ENCODE assay signal across 13 cellular contexts in the genomic region with DNA sequence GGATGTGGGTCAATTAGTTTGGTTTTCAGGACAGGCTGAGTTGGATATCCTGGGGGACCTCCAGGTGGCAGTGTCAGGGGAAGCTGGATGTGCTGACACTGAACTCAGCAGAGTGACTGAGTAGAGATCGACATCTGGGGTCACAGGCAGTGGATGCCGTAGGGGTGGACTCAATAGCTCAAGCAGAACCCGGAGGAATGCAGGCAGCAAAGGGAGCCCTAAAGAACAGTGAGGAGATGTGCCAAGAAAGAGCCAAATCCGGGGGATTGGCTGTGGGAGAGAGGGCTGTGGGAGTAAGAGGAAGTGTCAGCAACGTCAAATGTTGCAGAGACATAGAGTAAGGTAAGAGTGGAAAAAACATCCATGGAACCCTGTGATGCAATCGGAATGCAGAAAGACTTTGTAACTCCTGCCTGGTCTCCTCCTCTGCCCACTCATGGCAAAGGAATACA. TPM values are rescaled to one million over a fixed set of nuclear protein-coding genes. Genes with fewer than 3 reads are reported as not detected.
DNase-seq lines count a peak whose midpoint lies in the region; ATAC-seq and TF ChIP-seq lines count a peak whose summit lies in the region.
"Had no signal": no experiment of that assay in that cellular context is flagged by ENCODE, and none has a peak within 500 bp of the region (broad histone marks: within the 10 kb centered on the region; RNA-seq: fewer than 3 reads in every experiment).

No MANE protein-coding gene starts in this region.

- H3K27ac ChIP-seq in naive thymus-derived CD4-positive, alpha-beta T cell (ENCODE audit: low read depth, low read length): no peak overlapping the region
- H3K27ac ChIP-seq: heart left ventricle had no signal

- no peak overlapping the region for H3K4me3 Mint-ChIP-seq in stimulated activated naive CD8-positive, alpha-beta T cell treated with anti-CD3 and anti-CD28 coated beads, Interleukin-15, Interleukin-2, amounts not matched to agents 100 ng/mL and 50 ng/mL, for 24 hours
- H3K4me3 Mint-ChIP-seq in stimulated activated naive CD8-positive, alpha-beta T cell treated with anti-CD3 and anti-CD28 coated beads, Interleukin-15, amount 100 ng/mL, for 72 hours: no peak overlapping the region
- H3K4me3 Mint-ChIP-seq in naive thymus-derived CD4-positive, alpha-beta T cell: no peak overlapping the region

- POLR2A ChIA-PET in naive thymus-derived CD4-positive, alpha-beta T cell (lab: Charles Lee): no interaction called here

- no peaks in the 10 kb centered on the region for H3K9me3 Mint-ChIP-seq in stimulated activated naive CD8-positive, alpha-beta T cell treated with anti-CD3 and anti-CD28 coated beads, Interleukin-15, Interleukin-2, amounts not matched to agents 100 ng/mL and 50 ng/mL, for 24 hours
- no peaks in the 10 kb centered on the region for H3K9me3 Mint-ChIP-seq in stimulated activated naive CD8-positive, alpha-beta T cell treated with anti-CD3 and anti-CD28 coated beads, Interleukin-15, amount 100 ng/mL, for 72 hours
- no peaks in the 10 kb centered on the region for H3K9me3 Mint-ChIP-seq in naive thymus-derived CD4-positive, alpha-beta T cell

- no peaks in the 10 kb centered on the region for H3K36me3 Mint-ChIP-seq in stimulated activated naive CD8-positive, alpha-beta T cell treated with anti-CD3 and anti-CD28 coated beads, Interleukin-15, Interleukin-2, amounts not matched to agents 100 ng/mL and 50 ng/mL, for 24 hours (ENCODE audit: low read depth)
- peaks cover 0 to 2% (median 0%) of the 10 kb centered on the region in 5 donors for H3K36me3 Mint-ChIP-seq in naive thymus-derived CD4-positive, alpha-beta T cell

- intact Hi-C loops in head of caudate nucleus (cut with DNase I): no loop called here
- intact Hi-C loops in naive thymus-derived CD4-positive, alpha-beta T cell (cut with micrococcal nuclease): no loop called here

- H3K36me3 ChIP-seq in naive thymus-derived CD4-positive, alpha-beta T cell (ENCODE audit: control insufficient read depth in 2 of 3, insufficient read depth in 3 of 3, low read length in 3 of 3): no peaks in the 10 kb centered on the region
- H3K36me3 ChIP-seq: heart left ventricle had no signal

- CTCF ChIA-PET in naive thymus-derived CD4-positive, alpha-beta T cell (lab: Charles Lee): no interaction called here

- H3K4me3 ChIP-seq in naive thymus-derived CD4-positive, alpha-beta T cell (ENCODE audit: low read length): no peak overlapping the region
- H3K4me3 ChIP-seq: heart left ventricle had no signal

- no peaks in the 10 kb centered on the region for H3K27me3 Mint-ChIP-seq in stimulated activated naive CD8-positive, alpha-beta T cell treated with anti-CD3 and anti-CD28 coated beads, Interleukin-15, Interleukin-2, amounts not matched to agents 100 ng/mL and 50 ng/mL, for 24 hours
- peaks cover 15% of the 10 kb centered on the region for H3K27me3 Mint-ChIP-seq in stimulated activated naive CD8-positive, alpha-beta T cell treated with anti-CD3 and anti-CD28 coated beads, Interleukin-15, amount 100 ng/mL, for 72 hours
- H3K27me3 Mint-ChIP-seq in naive thymus-derived CD4-positive, alpha-beta T cell: peaks cover 0 to 16% (median 0%) of the 10 kb centered on the region in 5 donors

- no peaks in the 10 kb centered on the region for H3K27me3 ChIP-seq in naive thymus-derived CD4-positive, alpha-beta T cell (ENCODE audit: control insufficient read depth in 2 of 2, insufficient read depth in 2 of 2, low read length in 2 of 2)
- H3K27me3 ChIP-seq: heart left ventricle had no signal

- H3K27ac Mint-ChIP-seq in stimulated activated naive CD8-positive, alpha-beta T cell treated with anti-CD3 and anti-CD28 coated beads, Interleukin-15, Interleukin-2, amounts not matched to agents 100 ng/mL and 50 ng/mL, for 24 hours: peak overlapping the region; percentile 15
- H3K27ac Mint-ChIP-seq in stimulated activated naive CD8-positive, alpha-beta T cell treated with anti-CD3 and anti-CD28 coated beads, Interleukin-15, amount 100 ng/mL, for 72 hours: no peak overlapping the region
- no peak overlapping the region for H3K27ac Mint-ChIP-seq in naive thymus-derived CD4-positive, alpha-beta T cell

- ATAC-seq in stimulated activated naive CD8-positive, alpha-beta T cell treated with anti-CD3 and anti-CD28 coated beads, Interleukin-15, amount 100 ng/mL, for 72 hours: no peak
- no peak for ATAC-seq in naive thymus-derived CD4-positive, alpha-beta T cell
- ATAC-seq in SK-N-SH treated with all-trans-retinoic acid at 6 μM for 48 hours: no peak
- no peak for ATAC-seq in HG02973 (IDR thresholded peaks at IDR 0.05; ENCODE audit: unreplicated experiment)

- DNase-seq in stimulated activated naive CD8-positive, alpha-beta T cell treated with anti-CD3 and anti-CD28 coated beads, Interleukin-15, amount 100 ng/mL, for 72 hours: no peak
- DNase-seq in RPMI8226 (peak; percentile 28), head of caudate nucleus (peak in 24 of 42 donors; percentile 20 to 81 (median 43)), C1 segment of cervical spinal cord (lab: John Stamatoyannopoulos, UW) (no peak)
- no peak for DNase-seq in naive thymus-derived CD4-positive, alpha-beta T cell
- DNase-seq: activated gamma-delta T cell treated with Interleukin-2 at 50 U/mL for 16 hours, dermis blood vessel endothelial cell, heart left ventricle, midbrain had no signal

- H3K4me1 ChIP-seq in naive thymus-derived CD4-positive, alpha-beta T cell (ENCODE audit: control insufficient read depth in 2 of 2, insufficient read depth in 2 of 2, low read length in 2 of 2): no peaks in the 10 kb centered on the region

- no peaks in the 10 kb centered on the region for H3K9me3 ChIP-seq in naive thymus-derived CD4-positive, alpha-beta T cell (ENCODE audit: control insufficient read depth in 2 of 3, low read length in 3 of 3)
- H3K9me3 ChIP-seq: heart left ventricle had no signal

- peaks cover 12% of the 10 kb centered on the region for H3K4me1 Mint-ChIP-seq in stimulated activated naive CD8-positive, alpha-beta T cell treated with anti-CD3 and anti-CD28 coated beads, Interleukin-15, Interleukin-2, amounts not matched to agents 100 ng/mL and 50 ng/mL, for 24 hours (ENCODE audit: low read depth)
- peaks cover 22% of the 10 kb centered on the region for H3K4me1 Mint-ChIP-seq in stimulated activated naive CD8-positive, alpha-beta T cell treated with anti-CD3 and anti-CD28 coated beads, Interleukin-15, amount 100 ng/mL, for 72 hours
- peaks cover 0 to 11% (median 0%) of the 10 kb centered on the region in 7 donors for H3K4me1 Mint-ChIP-seq in naive thymus-derived CD4-positive, alpha-beta T cell

TF ChIP-seq in SK-N-SH treated with all-trans-retinoic acid at 6 μM for 48 hours, 23 proteins besides CTCF, POLR2A, EP300 and RAD21 (continues in another document):
- TF ChIP-seq ZNF8 (CRISPR knock-in tag; IDR thresholded peaks at IDR 0.05) (no peak), ZNF70 (CRISPR knock-in tag; IDR thresholded peaks at IDR 0.05) (no peak), BACH2 (CRISPR knock-in tag; IDR thresholded peaks at IDR 0.05; ENCODE audit: borderline replicate concordance) (no peak), TCF4 (CRISPR knock-in tag; IDR thresholded peaks at IDR 0.05; ENCODE audit: borderline replicate concordance) (no peak)
- TF ChIP-seq, protein P1, sequence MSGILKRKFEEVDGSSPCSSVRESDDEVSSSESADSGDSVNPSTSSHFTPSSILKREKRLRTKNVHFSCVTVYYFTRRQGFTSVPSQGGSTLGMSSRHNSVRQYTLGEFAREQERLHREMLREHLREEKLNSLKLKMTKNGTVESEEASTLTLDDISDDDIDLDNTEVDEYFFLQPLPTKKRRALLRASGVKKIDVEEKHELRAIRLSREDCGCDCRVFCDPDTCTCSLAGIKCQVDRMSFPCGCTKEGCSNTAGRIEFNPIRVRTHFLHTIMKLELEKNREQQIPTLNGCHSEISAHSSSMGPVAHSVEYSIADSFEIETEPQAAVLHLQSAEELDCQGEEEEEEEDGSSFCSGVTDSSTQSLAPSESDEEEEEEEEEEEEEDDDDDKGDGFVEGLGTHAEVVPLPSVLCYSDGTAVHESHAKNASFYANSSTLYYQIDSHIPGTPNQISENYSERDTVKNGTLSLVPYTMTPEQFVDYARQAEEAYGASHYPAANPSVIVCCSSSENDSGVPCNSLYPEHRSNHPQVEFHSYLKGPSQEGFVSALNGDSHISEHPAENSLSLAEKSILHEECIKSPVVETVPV (CRISPR knock-in tag; IDR thresholded peaks at IDR 0.05): no peak
- TF ChIP-seq, protein P2, sequence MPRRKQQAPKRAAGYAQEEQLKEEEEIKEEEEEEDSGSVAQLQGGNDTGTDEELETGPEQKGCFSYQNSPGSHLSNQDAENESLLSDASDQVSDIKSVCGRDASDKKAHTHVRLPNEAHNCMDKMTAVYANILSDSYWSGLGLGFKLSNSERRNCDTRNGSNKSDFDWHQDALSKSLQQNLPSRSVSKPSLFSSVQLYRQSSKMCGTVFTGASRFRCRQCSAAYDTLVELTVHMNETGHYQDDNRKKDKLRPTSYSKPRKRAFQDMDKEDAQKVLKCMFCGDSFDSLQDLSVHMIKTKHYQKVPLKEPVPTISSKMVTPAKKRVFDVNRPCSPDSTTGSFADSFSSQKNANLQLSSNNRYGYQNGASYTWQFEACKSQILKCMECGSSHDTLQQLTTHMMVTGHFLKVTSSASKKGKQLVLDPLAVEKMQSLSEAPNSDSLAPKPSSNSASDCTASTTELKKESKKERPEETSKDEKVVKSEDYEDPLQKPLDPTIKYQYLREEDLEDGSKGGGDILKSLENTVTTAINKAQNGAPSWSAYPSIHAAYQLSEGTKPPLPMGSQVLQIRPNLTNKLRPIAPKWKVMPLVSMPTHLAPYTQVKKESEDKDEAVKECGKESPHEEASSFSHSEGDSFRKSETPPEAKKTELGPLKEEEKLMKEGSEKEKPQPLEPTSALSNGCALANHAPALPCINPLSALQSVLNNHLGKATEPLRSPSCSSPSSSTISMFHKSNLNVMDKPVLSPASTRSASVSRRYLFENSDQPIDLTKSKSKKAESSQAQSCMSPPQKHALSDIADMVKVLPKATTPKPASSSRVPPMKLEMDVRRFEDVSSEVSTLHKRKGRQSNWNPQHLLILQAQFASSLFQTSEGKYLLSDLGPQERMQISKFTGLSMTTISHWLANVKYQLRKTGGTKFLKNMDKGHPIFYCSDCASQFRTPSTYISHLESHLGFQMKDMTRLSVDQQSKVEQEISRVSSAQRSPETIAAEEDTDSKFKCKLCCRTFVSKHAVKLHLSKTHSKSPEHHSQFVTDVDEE (CRISPR knock-in tag; IDR thresholded peaks at IDR 0.05): no peak

RNA-seq across cellular contexts. Expression of a gene that starts 11.8 kb away (rescaled TPM):
- 10 to 100 TPM in 1 of 5 experiments, 1 to 10 TPM in 2, under 1 TPM in 2; 0.35 to 20.5 (median 5.0) TPM for total RNA-seq in naive thymus-derived CD4-positive, alpha-beta T cell
- 1 to 10 TPM in 1 of 2 donors, under 1 TPM in 1; 0.34 to 1.3 TPM for polyA plus RNA-seq in naive thymus-derived CD4-positive, alpha-beta T cell
- total RNA-seq: SK-MEL-5 had no signal

RNA-seq across cellular contexts. Expression of a gene that starts 24.5 kb away (rescaled TPM):
- 10 to 100 TPM in 1 of 5 experiments, 1 to 10 TPM in 1, under 1 TPM in 3; 0.66 to 22.5 (median 0.95) TPM for total RNA-seq in naive thymus-derived CD4-positive, alpha-beta T cell
- polyA plus RNA-seq in naive thymus-derived CD4-positive, alpha-beta T cell: not detected
- total RNA-seq: dermis blood vessel endothelial cell, SK-MEL-5 had no signal

RNA-seq across cellular contexts. Expression of a gene that starts 41.3 kb away (rescaled TPM):
- total RNA-seq in naive thymus-derived CD4-positive, alpha-beta T cell: 10 to 100 TPM in 2 of 5 experiments, 1 to 10 TPM in 1, under 1 TPM in 2; 0.41 to 34.9 (median 2.0) TPM
- under 1 TPM in 1 of 2 donors, not detected in 1; 0.13 TPM for polyA plus RNA-seq in naive thymus-derived CD4-positive, alpha-beta T cell
- total RNA-seq: dermis blood vessel endothelial cell, SK-MEL-5 had no signal

Comparison
In these comparisons a context has a peak if more than half of its experiments do, and no peak if none do; other contexts are left out.
1. DNase-seq: peak in RPMI8226 (single experiment) and head of caudate nucleus (24 of 42); none in stimulated activated naive CD8-positive, alpha-beta T cell treated with anti-CD3 and anti-CD28 coated beads, Interleukin-15, amount 100 ng/mL, for 72 hours (0 of 2), naive thymus-derived CD4-positive, alpha-beta T cell (0 of 9) and C1 segment of cervical spinal cord (0 of 14).